14 cellular contexts compared by ENCODE assay signal in genomic region chr2:217555075-217555876, GRCh38.
DNase-seq lines count a peak whose midpoint lies in the region; ATAC-seq and TF ChIP-seq lines count a peak whose summit lies in the region.
"Had no signal": no experiment of that assay in that cellular context is flagged by ENCODE, and none has a peak within 500 bp of the region (broad histone marks: within the 10 kb centered on the region; RNA-seq: fewer than 3 reads in every experiment).

No MANE protein-coding gene starts in this region.

- H3K4me1 Mint-ChIP-seq in activated CD8-positive, alpha-beta T cell treated with anti-CD3 and anti-CD28 coated beads for 36 hours (ENCODE audit: low read depth), result peaks cover 11% of the 10 kb centered on the region
- no peaks in the 10 kb centered on the region for H3K4me1 Mint-ChIP-seq in effector memory CD8-positive, alpha-beta T cell (ENCODE audit: low read depth in 2 of 2)
- no peaks in the 10 kb centered on the region for H3K4me1 Mint-ChIP-seq in activated T-helper 1 cell treated with anti-CD3 and anti-CD28 coated beads, Interleukin-12 subunit alpha, Interleukin-12 subunit beta, Interleukin-2, Interleukin-4 antibody, amounts not matched to agents 30 ng/mL and 10 ng/mL and 1 ng/mL, durations not matched to agents 14 hours and 24 hours and 36 hours (ENCODE audit: low read depth)

- H3K9me3 Mint-ChIP-seq in activated CD8-positive, alpha-beta T cell treated with anti-CD3 and anti-CD28 coated beads for 36 hours, result no peaks in the 10 kb centered on the region
- H3K9me3 Mint-ChIP-seq in effector memory CD8-positive, alpha-beta T cell, result no peaks in the 10 kb centered on the region
- H3K9me3 Mint-ChIP-seq in activated T-helper 1 cell treated with anti-CD3 and anti-CD28 coated beads, Interleukin-12 subunit alpha, Interleukin-12 subunit beta, Interleukin-2, Interleukin-4 antibody, amounts not matched to agents 30 ng/mL and 10 ng/mL and 1 ng/mL, durations not matched to agents 14 hours and 24 hours and 36 hours, result no peaks in the 10 kb centered on the region

- no peak for TF ChIP-seq CTCF in activated CD8-positive, alpha-beta T cell treated with anti-CD3 and anti-CD28 coated beads for 36 hours (IDR thresholded peaks at IDR 0.05)

- no peak overlapping the region for H3K4me3 Mint-ChIP-seq in activated CD8-positive, alpha-beta T cell treated with anti-CD3 and anti-CD28 coated beads for 36 hours
- H3K4me3 Mint-ChIP-seq in effector memory CD8-positive, alpha-beta T cell, result no peak overlapping the region
- H3K4me3 Mint-ChIP-seq in activated T-helper 1 cell treated with anti-CD3 and anti-CD28 coated beads, Interleukin-12 subunit alpha, Interleukin-12 subunit beta, Interleukin-2, Interleukin-4 antibody, amounts not matched to agents 30 ng/mL and 10 ng/mL and 1 ng/mL, durations not matched to agents 14 hours and 24 hours and 36 hours, result no peak overlapping the region
- H3K4me3 Mint-ChIP-seq: CD4-positive, CD25-positive, alpha-beta regulatory T cell had no signal

- peak; percentile 71 for DNase-seq in GM03348 (ENCODE audit: low spot score)
- peak; percentile 37 for DNase-seq in activated CD8-positive, alpha-beta T cell treated with anti-CD3 and anti-CD28 coated beads for 36 hours
- DNase-seq in iPS-NIHi7 (ENCODE audit: extremely low spot score), result peak; percentile 37
- DNase-seq in sciatic nerve (ENCODE audit: low spot score), result no peak
- no peak for DNase-seq in effector memory CD8-positive, alpha-beta T cell
- no peak for DNase-seq in activated T-helper 1 cell treated with anti-CD3 and anti-CD28 coated beads, Interleukin-12 subunit alpha, Interleukin-12 subunit beta, Interleukin-2, Interleukin-4 antibody, amounts not matched to agents 30 ng/mL and 10 ng/mL and 1 ng/mL, durations not matched to agents 14 hours and 24 hours and 36 hours (ENCODE audit: low spot score)
- DNase-seq in NCI-H1092 treated with DMSO at 0.1 percent for 48 hours (lab: John Stamatoyannopoulos, UW), result no peak
- DNase-seq: GF-D8, Karpas-422, NCI-H2081 treated with DMSO at 0.1 percent for 48 hours, retina had no signal

- POLR2A ChIA-PET in activated CD8-positive, alpha-beta T cell treated with anti-CD3 and anti-CD28 coated beads for 36 hours (lab: Charles Lee), result no interaction called here

- no peaks in the 10 kb centered on the region for H3K27me3 Mint-ChIP-seq in activated CD8-positive, alpha-beta T cell treated with anti-CD3 and anti-CD28 coated beads for 36 hours
- H3K27me3 Mint-ChIP-seq in effector memory CD8-positive, alpha-beta T cell, result peaks cover 0 to 7% of the 10 kb centered on the region in 2 donors
- H3K27me3 Mint-ChIP-seq in activated T-helper 1 cell treated with anti-CD3 and anti-CD28 coated beads, Interleukin-12 subunit alpha, Interleukin-12 subunit beta, Interleukin-2, Interleukin-4 antibody, amounts not matched to agents 30 ng/mL and 10 ng/mL and 1 ng/mL, durations not matched to agents 14 hours and 24 hours and 36 hours (ENCODE audit: insufficient read depth), result peaks cover 2% of the 10 kb centered on the region
- H3K27me3 Mint-ChIP-seq: CD4-positive, CD25-positive, alpha-beta regulatory T cell had no signal

- peaks cover 2% of the 10 kb centered on the region for H3K36me3 Mint-ChIP-seq in activated CD8-positive, alpha-beta T cell treated with anti-CD3 and anti-CD28 coated beads for 36 hours (ENCODE audit: low read depth)
- no peaks in the 10 kb centered on the region for H3K36me3 Mint-ChIP-seq in effector memory CD8-positive, alpha-beta T cell (ENCODE audit: insufficient read depth)
- no peaks in the 10 kb centered on the region for H3K36me3 Mint-ChIP-seq in activated T-helper 1 cell treated with anti-CD3 and anti-CD28 coated beads, Interleukin-12 subunit alpha, Interleukin-12 subunit beta, Interleukin-2, Interleukin-4 antibody, amounts not matched to agents 30 ng/mL and 10 ng/mL and 1 ng/mL, durations not matched to agents 14 hours and 24 hours and 36 hours (ENCODE audit: low read depth)

- H3K27ac Mint-ChIP-seq in activated CD8-positive, alpha-beta T cell treated with anti-CD3 and anti-CD28 coated beads for 36 hours, result no peak overlapping the region
- H3K27ac Mint-ChIP-seq in effector memory CD8-positive, alpha-beta T cell, result no peak overlapping the region
- no peak overlapping the region for H3K27ac Mint-ChIP-seq in activated T-helper 1 cell treated with anti-CD3 and anti-CD28 coated beads, Interleukin-12 subunit alpha, Interleukin-12 subunit beta, Interleukin-2, Interleukin-4 antibody, amounts not matched to agents 30 ng/mL and 10 ng/mL and 1 ng/mL, durations not matched to agents 14 hours and 24 hours and 36 hours
- H3K27ac Mint-ChIP-seq: activated T-helper 2 cell treated with anti-CD3 and anti-CD28 coated beads, Interferon-gamma antibody, Interleukin-2, Interleukin-4, amounts not matched to agents 10 μg/mL and 5 μg/mL and 100 μg/mL, durations not matched to agents 14 hours and 24 hours and 36 hours had no signal

- CTCF ChIA-PET in activated CD8-positive, alpha-beta T cell treated with anti-CD3 and anti-CD28 coated beads for 36 hours (lab: Charles Lee), result interaction anchor here (0.7 to 1.5 kb wide), 3 partner anchors 44 to 223 kb away, joined by 3 to 5 read pairs (median 3); no protein-coding TSS in a partner anchor

- ATAC-seq in activated CD8-positive, alpha-beta T cell treated with anti-CD3 and anti-CD28 coated beads for 36 hours, result peak; percentile 71
- ATAC-seq in sciatic nerve (peak; percentile 54), GM19395 (IDR thresholded peaks at IDR 0.05; ENCODE audit: unreplicated experiment) (no peak)
- no peak for ATAC-seq in effector memory CD8-positive, alpha-beta T cell (replicated peaks)

- intact Hi-C loops in activated CD8-positive, alpha-beta T cell treated with anti-CD3 and anti-CD28 coated beads for 36 hours (cut with micrococcal nuclease), result no loop called here
- intact Hi-C loops in sciatic nerve (cut with DNase I), result no loop called here
- intact Hi-C loops in activated T-helper 1 cell treated with anti-CD3 and anti-CD28 coated beads, Interleukin-12 subunit alpha, Interleukin-12 subunit beta, Interleukin-2, Interleukin-4 antibody, amounts not matched to agents 30 ng/mL and 10 ng/mL and 1 ng/mL, durations not matched to agents 14 hours and 24 hours and 36 hours (cut with micrococcal nuclease), result no loop called here

Comparison
In these comparisons a context has a peak if more than half of its experiments do, and no peak if none do; other contexts are left out.
1. DNase-seq: peak in GM03348 (single experiment), activated CD8-positive, alpha-beta T cell treated with anti-CD3 and anti-CD28 coated beads for 36 hours (single experiment) and iPS-NIHi7 (single experiment); none in sciatic nerve (single experiment), effector memory CD8-positive, alpha-beta T cell (0 of 3), activated T-helper 1 cell treated with anti-CD3 and anti-CD28 coated beads, Interleukin-12 subunit alpha, Interleukin-12 subunit beta, Interleukin-2, Interleukin-4 antibody, amounts not matched to agents 30 ng/mL and 10 ng/mL and 1 ng/mL, durations not matched to agents 14 hours and 24 hours and 36 hours (single experiment) and NCI-H1092 treated with DMSO at 0.1 percent for 48 hours (single experiment).
2. ATAC-seq: peak in activated CD8-positive, alpha-beta T cell treated with anti-CD3 and anti-CD28 coated beads for 36 hours (single experiment) and sciatic nerve (single experiment); none in GM19395 (single experiment) and effector memory CD8-positive, alpha-beta T cell (single experiment).